ENCODE assay signal across 12 cellular contexts in genomic region chr3:14810070-14810732, GRCh38. TPM values are rescaled to one million over a fixed set of nuclear protein-coding genes. Genes with fewer than 3 reads are reported as not detected.
DNase-seq lines count a peak whose midpoint lies in the region; ATAC-seq, FAIRE-seq and TF ChIP-seq lines count a peak whose summit lies in the region.
"Had no signal": no experiment of that assay in that cellular context is flagged by ENCODE, and none has a peak within 500 bp of the region (broad histone marks: within the 10 kb centered on the region; RNA-seq: fewer than 3 reads in every experiment).

No MANE protein-coding gene starts in this region.

- H3K4me3 ChIP-seq in brain microvascular endothelial cell (ENCODE audit: low read depth, low read length) (peak overlapping the region; percentile 27), iPS-20b (ENCODE audit: low read length) (peak overlapping the region; percentile 68; the same call in 1 of the 2 replicates), rectal smooth muscle tissue (ENCODE audit: low read length) (peak overlapping the region; percentile 50)

- TF ChIP-seq CTCF in brain microvascular endothelial cell (IDR thresholded peaks at IDR 0.05; ENCODE audit: low read depth, low read length, missing control alignments): no peak

- DNase-seq in ELF-1 (ENCODE audit: low read depth, low spot score) (peak; percentile 31), brain microvascular endothelial cell (no peak), GM12892 (ENCODE audit: insufficient read length) (no peak), NCI-H2029 (lab: John Stamatoyannopoulos, UW) (no peak)
- DNase-seq: HCEC 1CT, NCI-H2171 had no signal

- H3K9me3 ChIP-seq in iPS-20b (ENCODE audit: insufficient read depth, low read depth, low read length): no peaks in the 10 kb centered on the region
- H3K9me3 ChIP-seq: neutrophil had no signal

- no peak for FAIRE-seq in GM12892 (lab: Jason Lieb, UNC)

- H3K4me1 ChIP-seq in iPS-20b (ENCODE audit: insufficient read depth, low read length) (peaks cover 8% of the 10 kb centered on the region; the same call in 1 of the 2 replicates), rectal smooth muscle tissue (ENCODE audit: control insufficient read depth, insufficient read depth, low read length) (no peaks in the 10 kb centered on the region)

- ATAC-seq in GM18519 (IDR thresholded peaks at IDR 0.05; ENCODE audit: low FRiP score, unreplicated experiment) (no peak), GM19035 (IDR thresholded peaks at IDR 0.05; ENCODE audit: unreplicated experiment) (no peak)

- H3K27me3 ChIP-seq in brain microvascular endothelial cell (replicated peaks): peaks cover 35% of the 10 kb centered on the region
- peaks cover 67% of the 10 kb centered on the region for H3K27me3 ChIP-seq in iPS-20b (ENCODE audit: insufficient read depth, low read length)
- peaks cover 3% of the 10 kb centered on the region for H3K27me3 ChIP-seq in rectal smooth muscle tissue (ENCODE audit: control insufficient read depth, insufficient read depth, low read length)

- no peak overlapping the region for H3K9ac ChIP-seq in iPS-20b (ENCODE audit: low read depth, low read length)
- no peak overlapping the region for H3K9ac ChIP-seq in rectal smooth muscle tissue (ENCODE audit: low read length)

- H3K27ac ChIP-seq in brain microvascular endothelial cell: no peak overlapping the region
- no peak overlapping the region for H3K27ac ChIP-seq in iPS-20b (ENCODE audit: low read length)
- H3K27ac ChIP-seq in rectal smooth muscle tissue (ENCODE audit: low read depth, low read length): no peak overlapping the region
- H3K27ac ChIP-seq: C4-2B, neutrophil had no signal

- H3K36me3 ChIP-seq in brain microvascular endothelial cell (replicated peaks) (no peaks in the 10 kb centered on the region), iPS-20b (ENCODE audit: insufficient read depth, low read depth, low read length) (no peaks in the 10 kb centered on the region), rectal smooth muscle tissue (ENCODE audit: control insufficient read depth, insufficient read depth, low read length) (no peaks in the 10 kb centered on the region)
- H3K36me3 ChIP-seq: neutrophil had no signal

- no peak for TF ChIP-seq POLR2A in GM12892 (IDR thresholded peaks at IDR 0.05; ENCODE audit: low read depth, low read length)

- in situ Hi-C loops in brain microvascular endothelial cell (cut with HindIII; ENCODE audit: low pct_ligation_motif_present, low sequenced_read_pairs): no loop called here

RNA-seq across cellular contexts. Expression of gene FGD5, which starts 8.6 kb away (rescaled TPM):
- polyA plus RNA-seq in GM12892 (2012; ENCODE audit: missing spikeins): 0.06 TPM
